In genomic region chr1:53893999-53894636, GRCh38 we compare ENCODE assay signal across 17 cellular contexts. TPM values are rescaled to one million over a fixed set of nuclear protein-coding genes. Genes with fewer than 3 reads are reported as not detected.
DNase-seq lines count a peak whose midpoint lies in the region; ATAC-seq and TF ChIP-seq lines count a peak whose summit lies in the region.
"Had no signal": no experiment of that assay in that cellular context is flagged by ENCODE, and none has a peak within 500 bp of the region (broad histone marks: within the 10 kb centered on the region; RNA-seq: fewer than 3 reads in every experiment).

Gene DIO1, plus strand, starts transcription at chr1:53894187. Its CDS starts 24 bp downstream, at chr1:53894211.

- H3K36me3 Mint-ChIP-seq in MCF 10A (ENCODE audit: insufficient read depth, unreplicated experiment), result no peaks in the 10 kb centered on the region
- H3K36me3 Mint-ChIP-seq: naive B cell had no signal

- H3K9me3 ChIP-seq in mammary epithelial cell (replicated peaks; ENCODE audit: insufficient read depth, low read length) (no peaks in the 10 kb centered on the region), upper lobe of right lung (no peaks in the 10 kb centered on the region)
- H3K9me3 ChIP-seq: right atrium auricular region, transverse colon had no signal

- peaks cover 3% of the 10 kb centered on the region for H3K79me2 ChIP-seq in mammary epithelial cell (ENCODE audit: insufficient read depth, low read length)

- BruUV-seq in MCF 10A (replicated peaks; lab: Mats Ljungman, UMichigan), result no TSS peak
- no TSS peak for BruUV-seq in mammary epithelial cell (replicated peaks; lab: Mats Ljungman, UMichigan)

- H3K27ac Mint-ChIP-seq in MCF 10A (ENCODE audit: low read depth, unreplicated experiment), result peak within 1 kb of the TSS; percentile 4

- POLR2A ChIA-PET in MCF 10A (lab: Yijun Ruan, JAX), result no interaction called here

- H3K27me3 Mint-ChIP-seq in MCF 10A (ENCODE audit: insufficient read depth, unreplicated experiment), result no peaks in the 10 kb centered on the region

- H3K4me3 Mint-ChIP-seq in MCF 10A (ENCODE audit: unreplicated experiment), result no peak within 1 kb of the TSS

- ATAC-seq in left lobe of liver, result peak; percentile 76
- no peak for ATAC-seq in upper lobe of right lung
- ATAC-seq in HG02973 (IDR thresholded peaks at IDR 0.05; ENCODE audit: unreplicated experiment), result no peak
- ATAC-seq: left ventricle myocardium superior had no signal

- H3K4me1 Mint-ChIP-seq in MCF 10A (ENCODE audit: insufficient read depth, unreplicated experiment), result peaks cover 10% of the 10 kb centered on the region

- H2AFZ ChIP-seq in mammary epithelial cell (ENCODE audit: low read depth, low read length), result no peak within 1 kb of the TSS
- H2AFZ ChIP-seq: PC-9 had no signal

- H3K27me3 ChIP-seq in mammary epithelial cell (ENCODE audit: insufficient read depth, low read length) (no peaks in the 10 kb centered on the region), upper lobe of right lung (no peaks in the 10 kb centered on the region)
- H3K27me3 ChIP-seq: right atrium auricular region, transverse colon had no signal

- H3K9me3 Mint-ChIP-seq in MCF 10A (ENCODE audit: unreplicated experiment), result no peaks in the 10 kb centered on the region
- H3K9me3 Mint-ChIP-seq: naive B cell had no signal

- dilution Hi-C loops in mammary epithelial cell (cut with HindIII; ENCODE audit: low sequenced_read_pairs), result no loop called here

- no peak for DNase-seq in MCF 10A (ENCODE audit: unreplicated experiment)
- DNase-seq in mammary epithelial cell, result no peak
- peak; percentile 21 for DNase-seq in NCI-H2196 treated with DMSO at 0.1 percent for 48 hours (lab: John Stamatoyannopoulos, UW; ENCODE audit: unreplicated experiment)
- DNase-seq in left lobe of liver (ENCODE audit: low spot score), result peak; percentile 88
- DNase-seq in upper lobe of right lung, result no peak
- DNase-seq in OCI-M1 (lab: John Stamatoyannopoulos, UW), result no peak
- DNase-seq in NCI-H2029 treated with DMSO at 0.1 percent for 48 hours (lab: John Stamatoyannopoulos, UW), result no peak
- DNase-seq: left ventricle myocardium superior; naive B cell; NCI-H1436; PC-9; stimulated activated CD4-positive, alpha-beta T cell treated with anti-CD3 and anti-CD28 coated beads, Interleukin-4, amount 100 ng/mL, for 24 hours; transverse colon had no signal

- TF ChIP-seq CTCF in MCF 10A (IDR thresholded peaks at IDR 0.05; ENCODE audit: unreplicated experiment) (no peak), mammary epithelial cell (conservative IDR thresholded peaks at IDR 0.05 in 1 of 2, IDR thresholded peaks at IDR 0.05 in 1 of 2; ENCODE audit: extremely low read depth in 1 of 2, insufficient read depth in 1 of 2, low read depth in 1 of 2, low read length in 2 of 2) (no peak), upper lobe of right lung (IDR thresholded peaks at IDR 0.05) (no peak)

- intact Hi-C loops in MCF 10A (cut with micrococcal nuclease) (no loop called here), mammary epithelial cell (cut with micrococcal nuclease) (no loop called here), upper lobe of right lung (cut with DNase I) (no loop called here)

- no peak within 1 kb of the TSS for H3K9ac ChIP-seq in mammary epithelial cell (ENCODE audit: insufficient read depth, low read length)

- in situ Hi-C loops in mammary epithelial cell (cut with MboI; ENCODE audit: low sequenced_read_pairs in 2 of 2), result no loop called here

- no peak within 1 kb of the TSS for H3K4me2 ChIP-seq in mammary epithelial cell (ENCODE audit: insufficient read depth, low read depth, low read length)
- H3K4me2 ChIP-seq: PC-9 had no signal

- WGBS in mammary epithelial cell (ENCODE audit: low coverage, missing lambda C conversion rate), result 74% methylated on average over 12 of the region's 14 CpGs

- CTCF ChIA-PET in MCF 10A (lab: Yijun Ruan, JAX), result no interaction called here
- CTCF ChIA-PET in mammary epithelial cell (lab: Charles Lee; ENCODE audit: low non-redundant PET), result no interaction called here

- H4K20me1 ChIP-seq in mammary epithelial cell (ENCODE audit: insufficient read depth, low read length), result no peaks in the 10 kb centered on the region

- H3K27ac ChIP-seq in mammary epithelial cell (ENCODE audit: insufficient read depth, low read depth, low read length) (no peak within 1 kb of the TSS), upper lobe of right lung (peak within 1 kb of the TSS; percentile 55)
- H3K27ac ChIP-seq: PC-9, right atrium auricular region had no signal

- peaks cover 18% of the 10 kb centered on the region for H3K4me1 ChIP-seq in mammary epithelial cell (ENCODE audit: insufficient read depth, low read length)
- H3K4me1 ChIP-seq in upper lobe of right lung, result peaks cover 14% of the 10 kb centered on the region

- no peak within 1 kb of the TSS for H3K4me3 ChIP-seq in mammary epithelial cell (replicated peaks in 1 of 3; ENCODE audit: insufficient read depth in 1 of 3, low read depth in 2 of 3, low read length in 3 of 3)
- H3K4me3 ChIP-seq in upper lobe of right lung, result no peak within 1 kb of the TSS
- H3K4me3 ChIP-seq: PC-9, right atrium auricular region, transverse colon had no signal

- H3K36me3 ChIP-seq in mammary epithelial cell (ENCODE audit: insufficient read depth, low read length) (no peaks in the 10 kb centered on the region), upper lobe of right lung (no peaks in the 10 kb centered on the region)
- H3K36me3 ChIP-seq: right atrium auricular region, transverse colon had no signal

RNA-seq across cellular contexts. Expression of gene DIO1, which starts in this region (rescaled TPM):
- total RNA-seq in MCF 10A (2022) (not detected in 2 replicates), mammary epithelial cell (not detected), left lobe of liver (39.4 TPM), upper lobe of right lung (not detected)
- polyA plus RNA-seq in mammary epithelial cell, result not detected
- not detected for polyA minus RNA-seq in mammary epithelial cell
- total RNA-seq: Daoy, left ventricle myocardium superior, NCI-H460, PC-9, right atrium auricular region, transverse colon had no signal

Comparison
In these comparisons a context has a peak if more than half of its experiments do, and no peak if none do; other contexts are left out.
1. RNA of gene DIO1 (total RNA-seq): 39.4 TPM in left lobe of liver (single experiment); not detected in MCF 10A, not detected in mammary epithelial cell and not detected in upper lobe of right lung (single experiment); every median in the first group is over 10 times any median in the second.
2. DNase-seq: peak in NCI-H2196 treated with DMSO at 0.1 percent for 48 hours (single experiment) and left lobe of liver (single experiment); none in MCF 10A (single experiment), mammary epithelial cell (single experiment), upper lobe of right lung (single experiment), OCI-M1 (single experiment) and NCI-H2029 treated with DMSO at 0.1 percent for 48 hours (single experiment).